ENCODE assay signal across 10 cellular contexts in the genomic region with DNA sequence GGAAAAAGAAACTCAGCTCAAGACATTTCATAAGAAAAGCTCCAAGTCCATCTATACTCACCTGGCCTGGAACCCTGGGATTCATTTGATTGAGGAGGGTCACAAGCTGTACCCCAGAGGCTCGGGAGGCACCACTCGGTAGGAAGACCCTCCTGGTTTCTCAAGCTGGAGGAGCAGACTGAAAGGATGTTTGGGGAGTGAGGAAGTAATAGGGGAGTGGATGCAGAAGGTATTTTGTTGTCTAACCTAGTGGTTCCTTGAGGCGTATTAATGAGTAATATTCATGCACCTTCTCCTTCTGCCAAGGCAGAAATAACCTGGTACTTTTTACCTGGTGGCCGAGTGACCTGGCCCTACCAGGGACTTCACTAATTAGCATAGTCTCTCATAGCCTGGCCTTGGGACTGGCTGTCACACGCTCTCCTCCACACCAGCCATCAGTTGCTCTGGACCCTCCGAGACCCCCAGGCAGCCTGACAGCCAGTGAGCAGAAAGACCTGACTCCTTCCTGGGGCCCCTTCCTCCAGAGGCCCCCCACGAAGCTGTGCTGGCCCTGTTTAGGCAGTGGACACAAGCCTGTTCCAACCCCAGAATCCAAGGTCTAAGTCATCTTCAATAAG.
A peak's percentile ranks its signal among the peaks of the same experiment; 100 is the strongest.
DNase-seq lines count a peak whose midpoint lies in the region; ATAC-seq and TF ChIP-seq lines count a peak whose summit lies in the region.
"Had no signal": no experiment of that assay in that cellular context is flagged by ENCODE, and none has a peak within 500 bp of the region (broad histone marks: within the 10 kb centered on the region; RNA-seq: fewer than 3 reads in every experiment).

No MANE protein-coding gene starts in this region.

- H3K27ac ChIP-seq in trophoblast cell (ENCODE audit: low read depth, low read length): no peak overlapping the region
- H3K27ac ChIP-seq: cardiac muscle cell had no signal

- no peak overlapping the region for H3K4me2 ChIP-seq in trophoblast cell (ENCODE audit: low read length)

- H2BK120ac ChIP-seq in trophoblast cell (ENCODE audit: insufficient read depth, low read length, poor library complexity): no peak overlapping the region

- H3K27ac Mint-ChIP-seq in IgD-negative memory B cell: peak overlapping the region; percentile 88 to 100 (median 98)
- H3K27ac Mint-ChIP-seq in activated naive CD4-positive, alpha-beta T cell treated with anti-CD3 and anti-CD28 coated beads, Interleukin-2, amount 50 U/mL, for 72 hours: peak overlapping the region; percentile 98 to 100
- peak overlapping the region in 1 of 7 donors; percentile 78 for H3K27ac Mint-ChIP-seq in CD14-positive monocyte

- H3K27me3 Mint-ChIP-seq in IgD-negative memory B cell (peaks cover 2% of the 10 kb centered on the region), CD14-positive monocyte (ENCODE audit: low read depth in 3 of 3) (peaks cover 0 to 2% (median 2%) of the 10 kb centered on the region in 3 donors)

- peaks cover 4% of the 10 kb centered on the region for H3K79me1 ChIP-seq in trophoblast cell (ENCODE audit: low read length)

- H3K36me3 ChIP-seq in GM06990 (ENCODE audit: control insufficient read depth, insufficient read depth, low read length): no peaks in the 10 kb centered on the region
- no peaks in the 10 kb centered on the region for H3K36me3 ChIP-seq in trophoblast cell (ENCODE audit: control insufficient read depth in 1 of 2, insufficient read depth in 2 of 2, low read length in 2 of 2)
- no peaks in the 10 kb centered on the region for H3K36me3 ChIP-seq in HAP-1 (replicated peaks)
- H3K36me3 ChIP-seq: cardiac muscle cell had no signal

- no peak overlapping the region for H2BK12ac ChIP-seq in trophoblast cell (ENCODE audit: low read length)

- H3K36me3 Mint-ChIP-seq in IgD-negative memory B cell (peaks cover 13% of the 10 kb centered on the region), CD14-positive monocyte (peaks cover 0 to 5% of the 10 kb centered on the region in 2 donors)
- peaks cover 9 to 15% of the 10 kb centered on the region in 2 donors for H3K36me3 Mint-ChIP-seq in activated naive CD4-positive, alpha-beta T cell treated with anti-CD3 and anti-CD28 coated beads, Interleukin-2, amount 50 U/mL, for 72 hours

- H3K79me2 ChIP-seq in trophoblast cell (ENCODE audit: control insufficient read depth, insufficient read depth, low read length, poor library complexity): no peaks in the 10 kb centered on the region

- H4K12ac ChIP-seq in trophoblast cell (ENCODE audit: low read depth, low read length): no peak overlapping the region

- H3K4me1 Mint-ChIP-seq in IgD-negative memory B cell: peaks cover 78 to 95% (median 85%) of the 10 kb centered on the region in 3 donors
- peaks cover 35% of the 10 kb centered on the region for H3K4me1 Mint-ChIP-seq in CD14-positive monocyte

- no peak for ATAC-seq in activated naive CD4-positive, alpha-beta T cell treated with anti-CD3 and anti-CD28 coated beads, Interleukin-2, amount 50 U/mL, for 72 hours
- ATAC-seq in GM18517 (IDR thresholded peaks at IDR 0.05; ENCODE audit: unreplicated experiment) (no peak), HG02642 (IDR thresholded peaks at IDR 0.05; ENCODE audit: poor library complexity, unreplicated experiment) (no peak)

- H2AK5ac ChIP-seq in trophoblast cell (ENCODE audit: low read length): no peak overlapping the region

- H3K4me1 ChIP-seq in trophoblast cell (ENCODE audit: control insufficient read depth in 1 of 2, insufficient read depth in 2 of 2, low read length in 2 of 2) (peaks cover 16 to 21% of the 10 kb centered on the region in 2 experiments), HAP-1 (peaks cover 9% of the 10 kb centered on the region)

- no peak overlapping the region for H3K4ac ChIP-seq in trophoblast cell (ENCODE audit: low read depth, low read length)

- H3K4me3 ChIP-seq in GM06990 (replicated peaks; ENCODE audit: low read depth, low read length): peak overlapping the region; percentile 54
- no peak overlapping the region for H3K4me3 ChIP-seq in trophoblast cell (ENCODE audit: low read depth, low read length)
- H3K4me3 ChIP-seq in HAP-1: no peak overlapping the region
- H3K4me3 ChIP-seq: cardiac muscle cell had no signal

- no peak overlapping the region for H3K14ac ChIP-seq in trophoblast cell (ENCODE audit: low read length)

- H3K18ac ChIP-seq in trophoblast cell (ENCODE audit: low read length): no peak overlapping the region

- H3K23ac ChIP-seq in trophoblast cell (ENCODE audit: low read length): no peak overlapping the region

- H2BK5ac ChIP-seq in trophoblast cell (ENCODE audit: low read depth, low read length, poor library complexity): no peak overlapping the region

- H3K4me3 Mint-ChIP-seq in IgD-negative memory B cell: peak overlapping the region; percentile 69 to 95 (median 86)
- H3K4me3 Mint-ChIP-seq in CD14-positive monocyte: no peak overlapping the region

- H4K8ac ChIP-seq in trophoblast cell (ENCODE audit: low read depth, low read length): peak overlapping the region; percentile 35

- peak; percentile 53 for DNase-seq in GM06990 (ENCODE audit: extremely low read depth, insufficient read length)
- DNase-seq in activated naive CD4-positive, alpha-beta T cell treated with anti-CD3 and anti-CD28 coated beads, Interleukin-2, amount 50 U/mL, for 72 hours (ENCODE audit: low spot score in 2 of 2): no peak
- no peak for DNase-seq in trophoblast cell
- DNase-seq in CD14-positive monocyte (ENCODE audit: low spot score): no peak
- no peak for DNase-seq in HAP-1 (ENCODE audit: low spot score in 2 of 2)
- DNase-seq: NCI-H1417 treated with DMSO at 0.1 percent for 48 hours had no signal

- no peaks in the 10 kb centered on the region for H3K27me3 ChIP-seq in GM06990 (replicated peaks; ENCODE audit: control insufficient read depth, insufficient read depth, low read length)
- no peaks in the 10 kb centered on the region for H3K27me3 ChIP-seq in trophoblast cell (ENCODE audit: insufficient read depth, low read length)
- no peaks in the 10 kb centered on the region for H3K27me3 ChIP-seq in HAP-1 (ENCODE audit: low read depth)
- H3K27me3 ChIP-seq: cardiac muscle cell had no signal

- no CpG with 5 or more reads among the region's 7 CpGs for WGBS in trophoblast cell (ENCODE audit: extremely low coverage, insufficient coverage, insufficient read length)

- intact Hi-C loops in CD14-positive monocyte (cut with micrococcal nuclease): loop anchor here in 1 of 2 donors (10.0 kb wide), 1 partner anchor 83 kb away; no protein-coding TSS in a partner anchor

- H3K9ac ChIP-seq in trophoblast cell (ENCODE audit: low read length): no peak overlapping the region

- no peaks in the 10 kb centered on the region for H3K9me3 ChIP-seq in trophoblast cell (ENCODE audit: insufficient read depth, low read depth, low read length)
- no peaks in the 10 kb centered on the region for H3K9me3 ChIP-seq in HAP-1

- TF ChIP-seq CTCF in GM06990 (IDR thresholded peaks at IDR 0.05; ENCODE audit: insufficient read depth, low read length, poor library complexity, severe bottlenecking) (no peak), CD14-positive monocyte (IDR thresholded peaks at IDR 0.05) (no peak)

- in situ Hi-C loops in HAP-1 (cut with MboI; ENCODE audit: low sequenced_read_pairs): no loop called here

- H3K9me3 Mint-ChIP-seq in IgD-negative memory B cell: no peaks in the 10 kb centered on the region
- peaks cover 0 to 16% of the 10 kb centered on the region in 2 donors for H3K9me3 Mint-ChIP-seq in activated naive CD4-positive, alpha-beta T cell treated with anti-CD3 and anti-CD28 coated beads, Interleukin-2, amount 50 U/mL, for 72 hours
- H3K9me3 Mint-ChIP-seq in CD14-positive monocyte: peaks cover 0 to 3% (median 0%) of the 10 kb centered on the region in 7 donors

- H4K91ac ChIP-seq in trophoblast cell (ENCODE audit: low read depth, low read length): no peak overlapping the region

- no peak overlapping the region for H2AFZ ChIP-seq in trophoblast cell (ENCODE audit: insufficient read depth, low read length, poor library complexity)

Comparison
In these comparisons a context has a peak if more than half of its experiments do, and no peak if none do; other contexts are left out.
1. H3K4me3 Mint-ChIP-seq: peak in IgD-negative memory B cell (4 of 4); none in CD14-positive monocyte (0 of 2).